Comparison of ENCODE assay signal across 10 cellular contexts in the genomic region with DNA sequence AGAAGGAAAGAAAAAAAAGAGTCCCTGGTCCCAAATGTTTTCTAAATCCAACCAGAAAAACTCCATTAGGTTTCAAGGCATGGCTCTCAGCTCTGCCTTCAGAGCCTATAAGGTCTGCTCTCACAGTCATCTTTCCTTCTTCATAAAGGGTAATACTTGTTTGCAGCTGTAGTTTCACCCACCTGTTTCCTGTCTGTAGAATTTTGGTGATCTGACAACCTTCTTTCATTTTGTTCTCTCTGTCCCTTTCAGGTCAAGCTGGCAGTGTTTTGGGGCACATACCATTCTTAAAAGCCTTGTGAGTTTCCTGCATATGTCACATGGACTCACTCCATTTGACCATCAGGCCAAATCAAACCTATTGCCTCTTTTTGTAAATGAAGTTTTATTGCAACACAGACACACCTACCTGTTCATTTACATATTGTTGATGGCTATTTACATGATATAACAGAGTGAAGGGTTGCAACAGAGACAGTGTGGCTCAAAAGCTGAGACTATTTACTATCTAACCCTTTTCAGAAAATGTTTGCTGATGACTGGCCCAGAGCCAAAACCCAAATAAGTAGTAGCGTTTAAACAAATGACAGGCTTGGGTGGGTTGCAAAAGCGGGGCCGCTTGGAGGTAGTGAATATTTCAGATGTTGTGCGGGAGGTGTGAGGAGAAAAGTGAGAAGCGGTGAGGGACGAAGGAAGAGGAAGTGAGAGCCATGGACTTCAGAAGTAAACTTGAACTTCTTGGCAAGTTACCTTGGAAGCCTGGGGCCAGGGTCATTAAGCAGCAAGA.
DNase-seq lines count a peak whose midpoint lies in the region; ATAC-seq and TF ChIP-seq lines count a peak whose summit lies in the region.
"Had no signal": no experiment of that assay in that cellular context is flagged by ENCODE, and none has a peak within 500 bp of the region (broad histone marks: within the 10 kb centered on the region; RNA-seq: fewer than 3 reads in every experiment).

No MANE protein-coding gene starts in this region.

- H3K27ac ChIP-seq in BLaER1 treated with 17β-estradiol and CSF1 and Interleukin-3, amounts not matched to agents 10 nM and 100 nM, result no peak overlapping the region
- H3K27ac ChIP-seq in upper lobe of right lung, result no peak overlapping the region
- H3K27ac ChIP-seq: epithelial cell of prostate, VCaP had no signal

- intact Hi-C loops in upper lobe of right lung (cut with DNase I), result no loop called here

- no peaks in the 10 kb centered on the region for H3K27me3 ChIP-seq in BLaER1 treated with 17β-estradiol and CSF1 and Interleukin-3, amounts not matched to agents 10 nM and 100 nM
- no peaks in the 10 kb centered on the region for H3K27me3 ChIP-seq in upper lobe of right lung

- H3K9ac ChIP-seq in BLaER1 treated with 17β-estradiol and CSF1 and Interleukin-3, amounts not matched to agents 10 nM and 100 nM, result no peak overlapping the region

- peaks cover 21 to 44% (median 33%) of the 10 kb centered on the region in 11 experiments for H3K9me3 ChIP-seq in BLaER1 treated with 17β-estradiol and CSF1 and Interleukin-3, amounts not matched to agents 10 nM and 100 nM (replicated peaks in 1 of 11)
- peaks cover 7% of the 10 kb centered on the region for H3K9me3 ChIP-seq in upper lobe of right lung

- H3K4me3 ChIP-seq in BLaER1 treated with 17β-estradiol and CSF1 and Interleukin-3, amounts not matched to agents 10 nM and 100 nM, result no peak overlapping the region
- no peak overlapping the region for H3K4me3 ChIP-seq in upper lobe of right lung

- H3K4me1 ChIP-seq in BLaER1 treated with 17β-estradiol and CSF1 and Interleukin-3, amounts not matched to agents 10 nM and 100 nM, result peaks cover 38 to 56% (median 49%) of the 10 kb centered on the region in 10 experiments
- H3K4me1 ChIP-seq in upper lobe of right lung, result peaks cover 10% of the 10 kb centered on the region

- ATAC-seq in GM19372 (IDR thresholded peaks at IDR 0.05; ENCODE audit: low read depth, unreplicated experiment) (peak; percentile 42), HG02981 (IDR thresholded peaks at IDR 0.05; ENCODE audit: unreplicated experiment) (peak; percentile 31), upper lobe of right lung (no peak)

- peak; percentile 10 for DNase-seq in NCI-H69 (lab: John Stamatoyannopoulos, UW)
- DNase-seq in activated CD4-positive, CD25-positive, alpha-beta regulatory T cell (lab: John Stamatoyannopoulos, UW), result no peak
- no peak for DNase-seq in upper lobe of right lung
- no peak for DNase-seq in activated naive CD4-positive, alpha-beta T cell treated with Interleukin-2 at 50 U/mL for 16 hours
- no peak for DNase-seq in KG1 (lab: John Stamatoyannopoulos, UW)

- no peaks in the 10 kb centered on the region for H4K20me1 ChIP-seq in BLaER1 treated with 17β-estradiol and CSF1 and Interleukin-3, amounts not matched to agents 10 nM and 100 nM

- no peak for TF ChIP-seq CTCF in upper lobe of right lung (IDR thresholded peaks at IDR 0.05)

- H3K4me2 ChIP-seq in BLaER1 treated with 17β-estradiol and CSF1 and Interleukin-3, amounts not matched to agents 10 nM and 100 nM, result peak overlapping the region; percentile 37 to 86 (median 49); a peak in 20 of 22 replicates

- H3K36me3 ChIP-seq in BLaER1 treated with 17β-estradiol and CSF1 and Interleukin-3, amounts not matched to agents 10 nM and 100 nM, result peaks cover 0 to 11% (median 0%) of the 10 kb centered on the region in 11 experiments; a peak in 1 of 22 replicates
- H3K36me3 ChIP-seq in upper lobe of right lung, result no peaks in the 10 kb centered on the region
